Comparison of ENCODE assay signal across 10 cellular contexts in the genomic region with DNA sequence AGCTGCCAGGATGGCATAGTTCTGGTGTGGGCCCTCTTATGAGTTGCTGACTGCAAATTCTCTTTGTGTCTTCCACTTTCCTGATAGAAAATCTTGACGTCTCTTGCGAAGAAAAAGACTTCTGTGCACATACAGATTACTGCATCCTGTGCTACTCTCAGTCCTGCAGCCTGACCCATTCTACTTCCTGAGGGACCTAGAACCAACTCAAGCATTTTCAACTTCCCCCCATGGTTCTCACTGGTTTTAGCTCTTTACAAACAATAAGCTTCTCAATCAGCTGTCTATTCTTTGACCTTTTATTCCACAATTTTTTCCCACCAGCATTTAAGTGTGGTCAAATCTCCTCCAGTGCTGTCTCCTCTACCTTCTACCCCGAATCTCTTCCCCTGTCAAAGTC. TPM values are rescaled to one million over a fixed set of nuclear protein-coding genes. Genes with fewer than 3 reads are reported as not detected.
"Had no signal": no experiment of that assay in that cellular context is flagged by ENCODE, and none has a peak within 500 bp of the region (broad histone marks: within the 10 kb centered on the region; RNA-seq: fewer than 3 reads in every experiment).

No MANE protein-coding gene starts in this region.

- H3K4me2 ChIP-seq: KMS-11 had no signal

- H3K27ac ChIP-seq: GM23248, HL-60, KMS-11 had no signal

- H3K4me3 ChIP-seq: GM23248 had no signal

- H2AFZ ChIP-seq: GM23248 had no signal

- DNase-seq: GM23248, H9, HCEC 1CT, HFFc6, Karpas-422, KBM-7 had no signal

- ATAC-seq: HepG2 had no signal

- H3K9me3 Mint-ChIP-seq: HFFc6, IgD-negative memory B cell had no signal

- H3K4me3 Mint-ChIP-seq: H9, HFFc6 had no signal

- H3K9ac ChIP-seq: GM23248, KMS-11 had no signal

- H3K27ac Mint-ChIP-seq: H9, HFFc6, IgD-negative memory B cell had no signal

RNA-seq across cellular contexts. Expression of gene KLHL32, which starts 13.4 kb away (rescaled TPM):
- total RNA-seq: GM23248, HFFc6 had no signal
- polyA plus RNA-seq: GM23248 had no signal
